In the genomic region with DNA sequence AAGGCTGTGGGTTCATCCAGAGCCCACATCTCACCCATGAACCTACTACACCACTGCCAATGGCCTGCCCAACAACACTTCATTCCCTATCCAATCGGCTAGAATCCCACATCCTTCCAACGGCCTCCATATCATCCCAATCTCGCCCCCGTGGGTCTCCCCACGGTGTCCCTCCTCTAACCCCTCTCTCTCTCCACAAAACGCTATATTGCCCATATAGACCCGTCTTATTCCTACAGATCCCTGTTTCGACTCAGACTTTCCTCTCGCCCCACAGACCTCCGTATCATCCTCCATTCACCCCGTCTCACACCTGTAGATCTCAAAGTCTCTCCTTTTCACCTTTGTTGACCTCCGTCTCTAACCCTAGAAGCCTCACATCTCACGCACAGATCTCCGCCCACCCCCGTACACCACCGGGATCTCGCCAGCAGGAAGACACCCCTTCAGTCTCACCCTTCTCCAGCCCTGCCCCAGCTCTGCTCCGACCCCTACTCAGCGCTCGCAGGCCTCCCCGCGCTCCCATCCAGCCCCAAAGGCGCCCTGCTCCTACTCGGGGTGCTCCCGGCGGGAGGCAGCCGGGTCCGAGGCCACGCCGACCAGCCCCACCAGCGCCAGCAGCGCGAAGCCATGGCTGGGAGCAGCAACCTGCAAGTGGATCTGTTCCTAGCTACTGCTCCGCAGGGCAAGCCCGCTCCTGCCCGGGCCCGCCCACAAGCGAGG, we compare ENCODE assay signal across 8 cellular contexts. TPM values are rescaled to one million over a fixed set of nuclear protein-coding genes. Genes with fewer than 3 reads are reported as not detected.
DNase-seq lines count a peak whose midpoint lies in the region; ATAC-seq, FAIRE-seq and TF ChIP-seq lines count a peak whose summit lies in the region.

TSS of gene FDXR (minus strand) at position 682 of the 723 bp plus-strand sequence. CDS start at position 632, 50 bp downstream.

- FAIRE-seq in A549 (lab: Jason Lieb, UNC): no peak

- H3K9me3 ChIP-seq in A549: no peaks in the 10 kb centered on the region
- H3K9me3 ChIP-seq in thyroid gland: no peaks in the 10 kb centered on the region

- TF ChIP-seq POLR2A in A549 (IDR thresholded peaks at IDR 0.05; ENCODE audit: low read length) (peak; percentile 99), thyroid gland (IDR thresholded peaks at IDR 0.05) (peak; percentile 84 to 88)

- ATAC-seq in A549 (peak; percentile 75 to 86), GM18873 (IDR thresholded peaks at IDR 0.05; ENCODE audit: low FRiP score, unreplicated experiment) (peak; percentile 18), HG03378 (IDR thresholded peaks at IDR 0.05; ENCODE audit: unreplicated experiment) (peak; percentile 32), left colon (peak; percentile 15)

- TF ChIP-seq CTCF in A549 (IDR thresholded peaks at IDR 0.05) (no peak), thyroid gland (IDR thresholded peaks at IDR 0.05) (no peak)

- H3K4me3 ChIP-seq in A549 (peak within 1 kb of the TSS; percentile 69), thyroid gland (replicated peaks in 1 of 3) (peak within 1 kb of the TSS; percentile 41 to 82 (median 48))

- intact Hi-C loops in left colon (cut with DNase I, micrococcal nuclease) (loop anchor here in 1 of 2 donors (5.0 kb wide), 1 partner anchor 130 kb away; no protein-coding TSS in a partner anchor), thyroid gland (cut with DNase I) (no loop called here)

- TF ChIP-seq RAD21 in A549 (conservative IDR thresholded peaks at IDR 0.05 in 1 of 2, IDR thresholded peaks at IDR 0.05 in 1 of 2): no peak

- WGBS in A549 (ENCODE audit: missing lambda C conversion rate): 18% methylated on average over 20 of the region's 38 CpGs
- 8 to 11% methylated on average over 35 to 38 of the region's 38 CpGs for WGBS in thyroid gland, 2 donors

- peak within 1 kb of the TSS; percentile 86 for H3K4me2 ChIP-seq in A549

- H3K4me1 ChIP-seq in A549 (peaks cover 22% of the 10 kb centered on the region), thyroid gland (peaks cover 9 to 29% of the 10 kb centered on the region in 2 donors)

- no peaks in the 10 kb centered on the region for H3K27me3 Mint-ChIP-seq in activated naive CD8-positive, alpha-beta T cell treated with anti-CD3 and anti-CD28 coated beads for 36 hours

- no peak for TF ChIP-seq EP300 in A549 (IDR thresholded peaks at IDR 0.05)

- H3K27me3 ChIP-seq in thyroid gland: no peaks in the 10 kb centered on the region

- H3K27ac ChIP-seq in A549 (peak within 1 kb of the TSS; percentile 91 to 94), thyroid gland (peak within 1 kb of the TSS; percentile 83 to 88 (median 86))

- H3K36me3 Mint-ChIP-seq in activated naive CD8-positive, alpha-beta T cell treated with anti-CD3 and anti-CD28 coated beads for 36 hours: peaks cover 1% of the 10 kb centered on the region

- no peaks in the 10 kb centered on the region for H3K36me3 ChIP-seq in thyroid gland

- peaks cover 15% of the 10 kb centered on the region for H3K4me1 Mint-ChIP-seq in activated naive CD8-positive, alpha-beta T cell treated with anti-CD3 and anti-CD28 coated beads for 36 hours

- DNase-seq in A549 (ENCODE audit: low read depth in 1 of 2, low spot score in 1 of 2) (peak in 1 of 2 experiments; percentile 60), left colon (no peak), thyroid gland (no peak), SKM-1 treated with dmso at 0.1 percent for 144 hours (lab: John Stamatoyannopoulos, UW; ENCODE audit: unreplicated experiment) (no peak), NCI-H1694 (lab: John Stamatoyannopoulos, UW) (no peak)
- no peak for DNase-seq in activated naive CD8-positive, alpha-beta T cell treated with anti-CD3 and anti-CD28 coated beads for 36 hours

- POLR2A ChIA-PET in A549 (lab: Yijun Ruan, JAX): interaction anchor here (0.5 to 2.4 kb wide), 63 partner anchors 9 to 521 kb away, joined by 3 to 43 read pairs (median 4); partner anchors contain the start of genes CDR2L, FADS6, GRIN2C and HID1

- peak within 1 kb of the TSS; percentile 94 for H3K27ac Mint-ChIP-seq in activated naive CD8-positive, alpha-beta T cell treated with anti-CD3 and anti-CD28 coated beads for 36 hours

- peak within 1 kb of the TSS; percentile 82 for H3K4me3 Mint-ChIP-seq in activated naive CD8-positive, alpha-beta T cell treated with anti-CD3 and anti-CD28 coated beads for 36 hours

- no peaks in the 10 kb centered on the region for H3K9me3 Mint-ChIP-seq in activated naive CD8-positive, alpha-beta T cell treated with anti-CD3 and anti-CD28 coated beads for 36 hours

- CTCF ChIA-PET in A549 (lab: Yijun Ruan, JAX): interaction anchor here (0.8 to 42.4 kb wide), 9 partner anchors 20 to 233 kb away, joined by 3 to 1302 read pairs (median 6); partner anchors contain the start of genes FADS6, GRIN2C, NAT9 and OTOP2

TF ChIP-seq in A549, 52 proteins besides CTCF, POLR2A, EP300 and RAD21:
- TF ChIP-seq MAFK (IDR thresholded peaks at IDR 0.05; ENCODE audit: partially characterized antibody): no peak
- TF ChIP-seq ZNF302 (CRISPR knock-in tag; IDR thresholded peaks at IDR 0.05): no peak
- no peak for TF ChIP-seq MAZ (IDR thresholded peaks at IDR 0.05; ENCODE audit: borderline replicate concordance, low read depth, low read length)
- peak; percentile 86; the same call in 2 of the 3 replicates for TF ChIP-seq BCL3 (IDR thresholded peaks at IDR 0.05)
- TF ChIP-seq SMC3 (IDR thresholded peaks at IDR 0.05): no peak
- no peak for TF ChIP-seq CHD4 (IDR thresholded peaks at IDR 0.05; ENCODE audit: borderline replicate concordance)
- TF ChIP-seq PHF8 (IDR thresholded peaks at IDR 0.05; ENCODE audit: borderline replicate concordance, low read depth): peak; percentile 72; the same call in 1 of the 2 replicates
- peak; percentile 35; the same call in 1 of the 2 replicates for TF ChIP-seq MYC (IDR thresholded peaks at IDR 0.05; ENCODE audit: borderline replicate concordance, low read length)
- 0 out of 2 replicates have a peak, but pooled peaks have one; percentile 3 for TF ChIP-seq TFCP2L1 (CRISPR knock-in tag; IDR thresholded peaks at IDR 0.05)
- no peak for TF ChIP-seq RCOR1 (IDR thresholded peaks at IDR 0.05; ENCODE audit: low read depth, low read length)
TF ChIP-seq in A549: peak in this region for 4.

RNA-seq across cellular contexts. Expression of gene FDXR, which starts in this region (rescaled TPM):
- polyA plus RNA-seq in A549 (2011; rRNA removed) (32.5 and 33.0 TPM in 2 replicates), A549 (2017; fragmentation: RNase III; extraction: RNeasy Plus Mini Kit Qiagen cat#74134 plus additional on column Dnase treatment) (43.3 to 51.8 TPM (median 44.5 TPM) in 3 replicates)
- polyA plus RNA-seq in A549 (2012; cell fraction: cytosol; rRNA removed): 50.7 and 61.9 TPM in 2 replicates
- 91.7 and 96.4 TPM in 2 replicates for polyA plus RNA-seq in A549 (2012; cell fraction: nucleus; rRNA removed)
- 21.3 and 32.0 TPM in 2 replicates for polyA minus RNA-seq in A549 (2011; rRNA and poly(A)+ RNA removed)
- total RNA-seq in activated naive CD8-positive, alpha-beta T cell treated with anti-CD3 and anti-CD28 coated beads for 36 hours: 10 to 100 TPM; 13.3 to 14.6 TPM
- total RNA-seq in left colon (10 to 100 TPM; 13.0 to 17.0 TPM), thyroid gland (10 to 100 TPM in 2 of 4 donors, 1 to 10 TPM in 2; 5.9 to 18.6 (median 10.2) TPM)

Comparison
In these comparisons a context has a peak if more than half of its experiments do, and no peak if none do; other contexts are left out.
1. ATAC-seq: peak in every context shown above with its lines; median percentile 80 in A549; 32 in HG03378; 18 in GM18873; 15 in left colon.